8 cellular contexts compared by ENCODE assay signal in the genomic region with DNA sequence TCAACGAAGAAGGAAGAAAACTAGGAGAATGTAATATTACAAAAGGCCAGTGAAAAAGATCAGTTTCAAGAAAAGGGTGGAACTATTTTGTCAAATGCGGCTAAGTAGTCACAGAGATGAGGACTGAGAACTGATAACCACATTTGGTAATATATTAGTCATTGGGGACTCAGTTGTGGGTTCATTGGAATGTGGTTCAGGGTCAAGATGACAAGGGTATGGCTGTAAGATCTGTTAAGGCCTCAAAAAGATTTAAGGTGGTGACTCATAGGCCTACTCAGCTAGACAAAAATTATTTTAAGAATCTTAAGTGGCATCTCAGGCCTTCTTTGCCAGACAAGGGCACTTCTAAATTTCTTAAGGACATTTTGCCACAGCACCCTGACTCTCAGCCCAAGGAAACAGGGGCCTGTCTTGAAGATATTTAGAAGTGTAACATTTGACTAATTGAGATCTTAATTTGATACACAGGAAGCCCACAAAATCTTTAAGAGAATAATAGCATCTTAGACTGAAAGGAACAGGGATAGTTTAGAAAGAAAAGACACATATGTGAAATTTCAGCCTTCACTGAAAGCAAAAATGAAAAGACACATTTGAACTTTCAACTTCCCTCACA.
DNase-seq lines count a peak whose midpoint lies in the region; ATAC-seq and TF ChIP-seq lines count a peak whose summit lies in the region.

No MANE protein-coding gene starts in this region.

- ATAC-seq in HG03097 (IDR thresholded peaks at IDR 0.05; ENCODE audit: low FRiP score, unreplicated experiment): peak; percentile 94
- peak; percentile 100 for ATAC-seq in stimulated activated naive CD8-positive, alpha-beta T cell treated with anti-CD3 and anti-CD28 coated beads, Interleukin-15, amount 100 ng/mL, for 72 hours

- TF ChIP-seq POLR2A in breast epithelium (IDR thresholded peaks at IDR 0.05): no peak

- H3K4me3 ChIP-seq in breast epithelium: no peak overlapping the region

- no TSS peak for BruUV-seq in MCF 10A (replicated peaks; lab: Mats Ljungman, UMichigan)

- H3K27ac Mint-ChIP-seq in MCF 10A (ENCODE audit: low read depth, unreplicated experiment): no peak overlapping the region
- H3K27ac Mint-ChIP-seq in stimulated activated naive CD8-positive, alpha-beta T cell treated with anti-CD3 and anti-CD28 coated beads, Interleukin-15, amount 100 ng/mL, for 72 hours: peak overlapping the region; percentile 85 to 89

- CTCF ChIA-PET in MCF 10A (lab: Yijun Ruan, JAX): no interaction called here

- H3K36me3 Mint-ChIP-seq in MCF 10A (ENCODE audit: insufficient read depth, unreplicated experiment): no peaks in the 10 kb centered on the region

- H3K27me3 Mint-ChIP-seq in MCF 10A (ENCODE audit: insufficient read depth, unreplicated experiment): no peaks in the 10 kb centered on the region
- H3K27me3 Mint-ChIP-seq in stimulated activated naive CD8-positive, alpha-beta T cell treated with anti-CD3 and anti-CD28 coated beads, Interleukin-15, amount 100 ng/mL, for 72 hours: no peaks in the 10 kb centered on the region

- POLR2A ChIA-PET in MCF 10A (lab: Yijun Ruan, JAX): interaction anchor here (0.7 kb wide), 1 partner anchor 78 kb away, joined by 4 read pairs; no protein-coding TSS in a partner anchor

- no peaks in the 10 kb centered on the region for H3K4me1 ChIP-seq in breast epithelium

- intact Hi-C loops in MCF 10A (cut with micrococcal nuclease): no loop called here
- intact Hi-C loops in breast epithelium (cut with DNase I; ENCODE audit: low total_unique reads): no loop called here

- H3K27me3 ChIP-seq in breast epithelium: no peaks in the 10 kb centered on the region

- TF ChIP-seq CTCF in MCF 10A (IDR thresholded peaks at IDR 0.05; ENCODE audit: unreplicated experiment) (no peak), breast epithelium (IDR thresholded peaks at IDR 0.05) (no peak)

- no peaks in the 10 kb centered on the region for H3K4me1 Mint-ChIP-seq in MCF 10A (ENCODE audit: insufficient read depth, unreplicated experiment)
- H3K4me1 Mint-ChIP-seq in stimulated activated naive CD8-positive, alpha-beta T cell treated with anti-CD3 and anti-CD28 coated beads, Interleukin-15, amount 100 ng/mL, for 72 hours: peaks cover 28% of the 10 kb centered on the region

- H3K9me3 Mint-ChIP-seq in MCF 10A (ENCODE audit: unreplicated experiment): peaks cover 42% of the 10 kb centered on the region
- peaks cover 26 to 36% of the 10 kb centered on the region in 2 donors for H3K9me3 Mint-ChIP-seq in stimulated activated naive CD8-positive, alpha-beta T cell treated with anti-CD3 and anti-CD28 coated beads, Interleukin-15, amount 100 ng/mL, for 72 hours

- H3K27ac ChIP-seq in breast epithelium: no peak overlapping the region

- no peak overlapping the region for H3K4me3 Mint-ChIP-seq in MCF 10A (ENCODE audit: unreplicated experiment)
- H3K4me3 Mint-ChIP-seq in stimulated activated naive CD8-positive, alpha-beta T cell treated with anti-CD3 and anti-CD28 coated beads, Interleukin-15, amount 100 ng/mL, for 72 hours: peak overlapping the region in 1 of 2 donors; percentile 40

- peaks cover 5 to 24% of the 10 kb centered on the region in 2 donors for H3K9me3 ChIP-seq in breast epithelium

- DNase-seq in MCF 10A (ENCODE audit: unreplicated experiment) (peak; percentile 19), breast epithelium (ENCODE audit: low spot score in 2 of 2) (no peak), NCI-H2196 treated with DMSO at 0.1 percent for 48 hours (lab: John Stamatoyannopoulos, UW; ENCODE audit: unreplicated experiment) (no peak), medulla oblongata (ENCODE audit: extremely low spot score) (no peak)
- DNase-seq in activated T-cell treated with anti-CD3 and anti-CD28 coated beads, Interleukin-2, amount 50 U/mL, for 48 hours: peak; percentile 31 to 39
- peak; percentile 49 to 64 for DNase-seq in stimulated activated naive CD8-positive, alpha-beta T cell treated with anti-CD3 and anti-CD28 coated beads, Interleukin-15, amount 100 ng/mL, for 72 hours
- no peak for DNase-seq in stimulated activated CD8-positive, alpha-beta memory T cell treated with anti-CD3 and anti-CD28 coated beads, Interleukin-4, amount 100 ng/mL, for 48 hours

- H3K36me3 ChIP-seq in breast epithelium: no peaks in the 10 kb centered on the region

Comparison
In these comparisons a context has a peak if more than half of its experiments do, and no peak if none do; other contexts are left out.
1. DNase-seq: peak in MCF 10A (single experiment), activated T-cell treated with anti-CD3 and anti-CD28 coated beads, Interleukin-2, amount 50 U/mL, for 48 hours (2 of 2) and stimulated activated naive CD8-positive, alpha-beta T cell treated with anti-CD3 and anti-CD28 coated beads, Interleukin-15, amount 100 ng/mL, for 72 hours (2 of 2); none in breast epithelium (0 of 2), stimulated activated CD8-positive, alpha-beta memory T cell treated with anti-CD3 and anti-CD28 coated beads, Interleukin-4, amount 100 ng/mL, for 48 hours (single experiment), NCI-H2196 treated with DMSO at 0.1 percent for 48 hours (single experiment) and medulla oblongata (single experiment).